17 cellular contexts compared by ENCODE assay signal in the genomic region with DNA sequence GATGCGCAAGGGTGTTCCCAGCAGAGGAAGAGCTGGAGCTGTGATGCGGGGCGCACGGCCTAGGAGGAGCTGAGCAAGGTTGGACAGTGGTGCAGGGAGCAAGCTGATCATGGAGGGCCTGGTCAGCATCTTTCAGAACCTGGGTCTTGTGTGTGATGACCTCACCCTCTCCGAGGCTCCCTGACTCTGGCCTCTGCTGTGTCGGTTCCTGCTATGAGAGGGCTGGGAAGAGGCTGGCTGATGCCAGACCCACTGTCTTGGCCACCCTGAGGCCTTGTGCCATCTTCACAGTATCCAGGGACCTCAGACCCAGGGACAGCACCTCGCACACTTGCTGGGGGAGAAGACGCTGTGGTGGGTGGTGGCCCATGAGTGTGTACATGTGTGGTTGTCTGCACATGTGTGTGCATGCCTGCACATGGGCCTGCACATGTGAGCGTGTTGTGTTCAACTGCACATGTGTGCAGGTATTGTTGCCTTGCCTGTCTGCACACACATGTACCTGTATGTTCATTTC. TPM values are rescaled to one million over a fixed set of nuclear protein-coding genes. Genes with fewer than 3 reads are reported as not detected.
A peak's percentile ranks its signal among the peaks of the same experiment; 100 is the strongest.
DNase-seq lines count a peak whose midpoint lies in the region; ATAC-seq lines count a peak whose summit lies in the region.
"Had no signal": no experiment of that assay in that cellular context is flagged by ENCODE, and none has a peak within 500 bp of the region (broad histone marks: within the 10 kb centered on the region; RNA-seq: fewer than 3 reads in every experiment).

No MANE protein-coding gene starts in this region.

- ATAC-seq in left ventricle myocardium superior = no peak
- no peak for ATAC-seq in effector memory CD8-positive, alpha-beta T cell (replicated peaks)
- ATAC-seq in aorta (ENCODE audit: low FRiP score) = peak; percentile 22
- no peak for ATAC-seq in HG03442 (IDR thresholded peaks at IDR 0.05; ENCODE audit: unreplicated experiment)
- ATAC-seq: Panc1 had no signal

- H2AK5ac ChIP-seq in neuronal stem cell (ENCODE audit: low read depth, low read length) = peak overlapping the region; percentile 39

- H3K4ac ChIP-seq in neuronal stem cell (ENCODE audit: low read length) = peak overlapping the region; percentile 26

- peak overlapping the region in 1 of 2 donors; percentile 1 for H3K4me3 Mint-ChIP-seq in effector memory CD8-positive, alpha-beta T cell

- peak; percentile 55 for DNase-seq in cardiac septum (ENCODE audit: low spot score)
- no peak for DNase-seq in left ventricle myocardium superior
- DNase-seq in effector memory CD8-positive, alpha-beta T cell = no peak
- DNase-seq in neuronal stem cell (ENCODE audit: low spot score) = no peak
- DNase-seq in aorta = no peak
- no peak for DNase-seq in central memory CD4-positive, alpha-beta T cell
- no peak for DNase-seq in GM19238 (ENCODE audit: insufficient read length, low spot score)
- DNase-seq: activated CD4-positive, CD25-positive, alpha-beta regulatory T cell; activated CD8-positive, alpha-beta memory T cell treated with anti-CD3 and anti-CD28 coated beads, Interleukin-2, amount 50 U/mL, for 4 hours; amniotic stem cell; DMS 273 treated with DMSO at 0.1 percent for 48 hours; NCI-H1092; stimulated activated CD4-positive, alpha-beta T cell treated with anti-CD3 and anti-CD28 coated beads, Interleukin-4, amount 100 ng/mL, for 4 hours had no signal

- H3K36me3 ChIP-seq in neuronal stem cell (replicated peaks in 1 of 2; ENCODE audit: control insufficient read depth in 2 of 2, insufficient read depth in 2 of 2, low read length in 2 of 2) = peaks cover 16 to 49% of the 10 kb centered on the region in 2 donors
- peaks cover 0 to 8% of the 10 kb centered on the region in 2 donors for H3K36me3 ChIP-seq in aorta (ENCODE audit: control insufficient read depth in 1 of 2, insufficient read depth in 2 of 2, low read length in 1 of 2)

- H3K18ac ChIP-seq in neuronal stem cell (ENCODE audit: low read length) = peak overlapping the region; percentile 71

- H3K27me3 ChIP-seq in neuronal stem cell (ENCODE audit: control insufficient read depth in 3 of 3, insufficient read depth in 3 of 3, low read depth in 1 of 3, low read length in 3 of 3) (peaks cover 0 to 2% (median 0%) of the 10 kb centered on the region in 3 experiments), aorta (ENCODE audit: control insufficient read depth in 1 of 2, insufficient read depth in 2 of 2, low read length in 1 of 2) (no peaks in the 10 kb centered on the region)
- H3K27me3 ChIP-seq: neutrophil, right lobe of liver had no signal

- no peak overlapping the region for H3K4me2 ChIP-seq in neuronal stem cell (ENCODE audit: insufficient read depth, low read length, poor library complexity, severe bottlenecking)

- H2BK120ac ChIP-seq in neuronal stem cell (ENCODE audit: low read depth, low read length) = no peak overlapping the region

- no peak overlapping the region for H3K27ac ChIP-seq in neuronal stem cell (replicated peaks; ENCODE audit: low read length)
- H3K27ac ChIP-seq in aorta (ENCODE audit: low read depth in 1 of 2, low read length in 2 of 2) = no peak overlapping the region
- H3K27ac ChIP-seq: neutrophil, right lobe of liver had no signal

- no peak overlapping the region for H2BK12ac ChIP-seq in neuronal stem cell (ENCODE audit: low read length)

- H3K23ac ChIP-seq in neuronal stem cell (ENCODE audit: low read depth, low read length, poor library complexity) = peak overlapping the region; percentile 91

- peaks cover 59% of the 10 kb centered on the region for H3K36me3 Mint-ChIP-seq in effector memory CD8-positive, alpha-beta T cell (ENCODE audit: insufficient read depth)

- H3K27me3 Mint-ChIP-seq in effector memory CD8-positive, alpha-beta T cell = no peaks in the 10 kb centered on the region

- H4K8ac ChIP-seq in neuronal stem cell (ENCODE audit: low read depth, low read length) = peak overlapping the region; percentile 29

- H3K9me3 Mint-ChIP-seq in effector memory CD8-positive, alpha-beta T cell = no peaks in the 10 kb centered on the region

- intact Hi-C loops in cardiac septum (cut with DNase I) = no loop called here
- intact Hi-C loops in left ventricle myocardium superior (cut with micrococcal nuclease) = no loop called here
- intact Hi-C loops in aorta (cut with DNase I) = no loop called here

- H2BK15ac ChIP-seq in neuronal stem cell (ENCODE audit: low read length) = no peak overlapping the region

- peaks cover 3 to 28% of the 10 kb centered on the region in 2 donors for H3K4me1 Mint-ChIP-seq in effector memory CD8-positive, alpha-beta T cell (ENCODE audit: low read depth in 2 of 2)

- H3K4me1 ChIP-seq in neuronal stem cell (ENCODE audit: control insufficient read depth in 2 of 2, insufficient read depth in 1 of 2, low read depth in 1 of 2, low read length in 2 of 2) (peaks cover 0 to 1% of the 10 kb centered on the region in 2 donors), aorta (ENCODE audit: control insufficient read depth in 1 of 2, insufficient read depth in 2 of 2, low read length in 2 of 2) (no peaks in the 10 kb centered on the region)
- H3K4me1 ChIP-seq: right lobe of liver had no signal

- H3K4me3 ChIP-seq in neuronal stem cell (ENCODE audit: low read length in 2 of 2) = peak overlapping the region in 1 of 2 donors; percentile 40
- no peak overlapping the region for H3K4me3 ChIP-seq in aorta (ENCODE audit: low read length in 2 of 2)
- H3K4me3 ChIP-seq: right lobe of liver had no signal

- H2BK5ac ChIP-seq in neuronal stem cell (ENCODE audit: low read length) = peak overlapping the region; percentile 45

- peak overlapping the region; percentile 55 to 75 for H3K27ac Mint-ChIP-seq in effector memory CD8-positive, alpha-beta T cell

- peaks cover 2% of the 10 kb centered on the region for H3K79me1 ChIP-seq in neuronal stem cell (ENCODE audit: low read depth, low read length)

- peak overlapping the region; percentile 39 for H3K14ac ChIP-seq in neuronal stem cell (ENCODE audit: low read length)

- WGBS in neuronal stem cell (ENCODE audit: extremely low coverage in 2 of 2, insufficient read length in 2 of 2, insufficient replicate concordance in 1 of 2), 2 donors = no CpG with 5 or more reads among the region's 9 CpGs
- WGBS in aorta, 2 donors = 97 to 98% methylated on average over 9 of the region's 9 CpGs

- no peak overlapping the region for H4K91ac ChIP-seq in neuronal stem cell (ENCODE audit: low read depth, low read length, poor library complexity)

- H3K9me3 ChIP-seq in neuronal stem cell (replicated peaks in 1 of 2; ENCODE audit: control insufficient read depth in 2 of 2, insufficient read depth in 1 of 2, low read depth in 1 of 2, low read length in 2 of 2) (peaks cover 0 to 9% of the 10 kb centered on the region in 2 donors), aorta (ENCODE audit: control insufficient read depth, low read length) (no peaks in the 10 kb centered on the region)
- H3K9me3 ChIP-seq: neutrophil, right lobe of liver had no signal

- H2AFZ ChIP-seq in neuronal stem cell (ENCODE audit: low read length) = no peak overlapping the region

- H3K9ac ChIP-seq in neuronal stem cell (ENCODE audit: low read depth, low read length, poor library complexity) = peak overlapping the region; percentile 50

RNA-seq across cellular contexts. Expression of a gene that starts 16.5 kb away (rescaled TPM):
- total RNA-seq in cardiac septum = 0.40 TPM
- total RNA-seq in left ventricle myocardium superior = 0.37 TPM
- 0.03 TPM for polyA plus RNA-seq in neuronal stem cell (2013, experiment 1 of 2)
- 0.04 TPM for polyA plus RNA-seq in neuronal stem cell (2013, experiment 2 of 2)
- total RNA-seq in aorta = 1 to 10 TPM; 2.1 to 3.5 TPM
- polyA plus RNA-seq in aorta = under 1 TPM; 0.13 to 0.43 TPM
